ENCODE assay signal across 20 cellular contexts in genomic region chr6:2581611-2582010, GRCh38.
DNase-seq lines count a peak whose midpoint lies in the region; ATAC-seq, FAIRE-seq and TF ChIP-seq lines count a peak whose summit lies in the region.
"Had no signal": no experiment of that assay in that cellular context is flagged by ENCODE, and none has a peak within 500 bp of the region (broad histone marks: within the 10 kb centered on the region; RNA-seq: fewer than 3 reads in every experiment).

No MANE protein-coding gene starts in this region.

- no peaks in the 10 kb centered on the region for H3K9me3 Mint-ChIP-seq in GM23338
- no peaks in the 10 kb centered on the region for H3K9me3 Mint-ChIP-seq in endothelial cell (ENCODE audit: unreplicated experiment)

- H3K9ac ChIP-seq in mesendoderm (ENCODE audit: low read length) = no peak overlapping the region
- H3K9ac ChIP-seq: KMS-11 had no signal

- H3K18ac ChIP-seq in mesendoderm (ENCODE audit: low read length) = no peak overlapping the region

- H4K8ac ChIP-seq in mesendoderm (ENCODE audit: low read depth, low read length) = no peak overlapping the region

- DNase-seq in GM23338 (ENCODE audit: low spot score) (no peak), RPMI7951 (ENCODE audit: low read depth) (peak; percentile 36), endothelial cell (ENCODE audit: low spot score) (no peak), mesendoderm (peak; percentile 60), frontal cortex (ENCODE audit: low spot score in 2 of 2) (no peak), coronary artery (ENCODE audit: low spot score) (no peak), HCEC 1CT (no peak)
- no peak for DNase-seq in stimulated activated naive CD4-positive, alpha-beta T cell treated with Interleukin-2 at 50 U/mL for 16 hours (lab: John Stamatoyannopoulos, UW)
- DNase-seq: EL, GF-D8, IMR-90, NCI-H1694, NCI-H2081 treated with DMSO at 0.1 percent for 48 hours, NCI-H446, OCI-M1, T-cell had no signal

- no peak overlapping the region for H2BK15ac ChIP-seq in mesendoderm (replicated peaks; ENCODE audit: low read depth)

- no peaks in the 10 kb centered on the region for H3F3A ChIP-seq in GM23338 (replicated peaks; ENCODE audit: low read depth)

- TF ChIP-seq CTCF in GM23338 (conservative IDR thresholded peaks at IDR 0.05; ENCODE audit: low read depth in 2 of 2) = no peak
- no peak for TF ChIP-seq CTCF in endothelial cell (IDR thresholded peaks at IDR 0.05; ENCODE audit: unreplicated experiment)
- no peak for TF ChIP-seq CTCF in coronary artery (IDR thresholded peaks at IDR 0.05)

- H3K23ac ChIP-seq in mesendoderm (ENCODE audit: low read length) = no peak overlapping the region

- no peak overlapping the region for H3K4me2 ChIP-seq in GM23338
- no peak overlapping the region for H3K4me2 ChIP-seq in mesendoderm (ENCODE audit: low read length)
- H3K4me2 ChIP-seq: KMS-11 had no signal

- H3K27ac Mint-ChIP-seq in GM23338 (no peak overlapping the region), endothelial cell (ENCODE audit: unreplicated experiment) (peak overlapping the region; percentile 87)
- H3K27ac Mint-ChIP-seq: T-cell had no signal

- H3K4me3 ChIP-seq in GM23338 (no peak overlapping the region), mesendoderm (ENCODE audit: low read length) (no peak overlapping the region), coronary artery (no peak overlapping the region)

- H3K27me3 ChIP-seq in GM23338 (ENCODE audit: insufficient read depth) = no peaks in the 10 kb centered on the region
- H3K27me3 ChIP-seq in mesendoderm (ENCODE audit: insufficient read depth, low read length, poor library complexity) = no peaks in the 10 kb centered on the region

- peak; percentile 24; the same call in 1 of the 3 replicates for ATAC-seq in GM23338
- ATAC-seq: SK-N-SH treated with all-trans-retinoic acid at 6 μM for 48 hours, T-cell had no signal

- peaks cover 2% of the 10 kb centered on the region for H3K27me3 Mint-ChIP-seq in GM23338 (ENCODE audit: insufficient read depth, low read depth, poor library complexity)
- H3K27me3 Mint-ChIP-seq in endothelial cell (ENCODE audit: unreplicated experiment) = peaks cover 7% of the 10 kb centered on the region

- H3K36me3 ChIP-seq in GM23338 (ENCODE audit: insufficient read depth) = no peaks in the 10 kb centered on the region
- H3K36me3 ChIP-seq in mesendoderm (ENCODE audit: control insufficient read depth, insufficient read depth, low read length) = no peaks in the 10 kb centered on the region

- no peaks in the 10 kb centered on the region for H3K79me2 ChIP-seq in GM23338 (replicated peaks; ENCODE audit: insufficient read depth)
- H3K79me2 ChIP-seq in mesendoderm (ENCODE audit: control insufficient read depth, insufficient read depth, low read length) = no peaks in the 10 kb centered on the region

- H3K27ac ChIP-seq in GM23338 (ENCODE audit: low read depth) (no peak overlapping the region), mesendoderm (ENCODE audit: low read depth, low read length) (no peak overlapping the region), coronary artery (no peak overlapping the region)
- H3K27ac ChIP-seq: KMS-11 had no signal

- no peak overlapping the region for H3K4ac ChIP-seq in mesendoderm (ENCODE audit: low read depth, low read length)

- H3K4me3 Mint-ChIP-seq in GM23338 (no peak overlapping the region), endothelial cell (ENCODE audit: unreplicated experiment) (no peak overlapping the region)
- H3K4me3 Mint-ChIP-seq: T-cell had no signal

- H2AK5ac ChIP-seq in mesendoderm (ENCODE audit: low read length) = no peak overlapping the region

- H4K20me1 ChIP-seq in GM23338 (replicated peaks; ENCODE audit: insufficient read depth) = no peaks in the 10 kb centered on the region

- H3K9me2 ChIP-seq in GM23338 (ENCODE audit: insufficient read depth) = no peaks in the 10 kb centered on the region

- no peak overlapping the region for H4K5ac ChIP-seq in mesendoderm (ENCODE audit: low read length)

- no peak overlapping the region for H2BK5ac ChIP-seq in mesendoderm (ENCODE audit: low read length)

- no peak for FAIRE-seq in frontal cortex (lab: Jason Lieb, UNC)
- FAIRE-seq: H54, HTR-8/SVneo had no signal

- H3K36me3 Mint-ChIP-seq in GM23338 (ENCODE audit: low read depth) (no peaks in the 10 kb centered on the region; the same call in 2 of the 3 replicates), endothelial cell (ENCODE audit: low read depth, unreplicated experiment) (peaks cover 8% of the 10 kb centered on the region)
- H3K36me3 Mint-ChIP-seq: T-cell had no signal

- H3K56ac ChIP-seq in mesendoderm (ENCODE audit: low read length) = no peak overlapping the region

- WGBS in mesendoderm (ENCODE audit: extremely low coverage, insufficient coverage, low lambda C conversion rate) = no CpG with 5 or more reads among the region's 2 CpGs

- H3K4me1 Mint-ChIP-seq in GM23338 (peaks cover 16% of the 10 kb centered on the region), endothelial cell (ENCODE audit: unreplicated experiment) (peaks cover 49% of the 10 kb centered on the region)
- H3K4me1 Mint-ChIP-seq: T-cell had no signal

- H3K79me1 ChIP-seq in mesendoderm (ENCODE audit: low read length) = no peaks in the 10 kb centered on the region

- no peak overlapping the region for H2AFZ ChIP-seq in GM23338

- no peak overlapping the region for H2BK120ac ChIP-seq in mesendoderm (ENCODE audit: low read depth, low read length)

- H3K4me1 ChIP-seq in GM23338 (ENCODE audit: insufficient read depth) (no peaks in the 10 kb centered on the region), mesendoderm (ENCODE audit: control insufficient read depth, low read depth, low read length) (peaks cover 6% of the 10 kb centered on the region)

TF ChIP-seq in GM23338, 12 proteins besides CTCF, POLR2A, EP300 and RAD21:
- TF ChIP-seq EZH2phosphoT487 (IDR thresholded peaks at IDR 0.05; ENCODE audit: unreplicated experiment) (no peak), STAT1 (IDR thresholded peaks at IDR 0.05; ENCODE audit: unreplicated experiment) (no peak), NANOG (IDR thresholded peaks at IDR 0.05; ENCODE audit: borderline replicate concordance) (no peak), JUNB (IDR thresholded peaks at IDR 0.05; ENCODE audit: unreplicated experiment) (no peak), CREB1 (CRISPR knock-in tag; IDR thresholded peaks at IDR 0.05; ENCODE audit: low read depth) (no peak), ZNF114 (CRISPR knock-in tag; IDR thresholded peaks at IDR 0.05) (no peak), EZH2 (IDR thresholded peaks at IDR 0.05; ENCODE audit: low read depth, unreplicated experiment) (no peak), ZNF462 (CRISPR knock-in tag; IDR thresholded peaks at IDR 0.05) (no peak)

Comparison
In these comparisons a context has a peak if more than half of its experiments do, and no peak if none do; other contexts are left out.
1. DNase-seq: peak in RPMI7951 (single experiment) and mesendoderm (single experiment); none in GM23338 (single experiment), endothelial cell (single experiment), frontal cortex (0 of 2), coronary artery (single experiment), stimulated activated naive CD4-positive, alpha-beta T cell treated with Interleukin-2 at 50 U/mL for 16 hours (single experiment) and HCEC 1CT (single experiment).